In the genomic region with DNA sequence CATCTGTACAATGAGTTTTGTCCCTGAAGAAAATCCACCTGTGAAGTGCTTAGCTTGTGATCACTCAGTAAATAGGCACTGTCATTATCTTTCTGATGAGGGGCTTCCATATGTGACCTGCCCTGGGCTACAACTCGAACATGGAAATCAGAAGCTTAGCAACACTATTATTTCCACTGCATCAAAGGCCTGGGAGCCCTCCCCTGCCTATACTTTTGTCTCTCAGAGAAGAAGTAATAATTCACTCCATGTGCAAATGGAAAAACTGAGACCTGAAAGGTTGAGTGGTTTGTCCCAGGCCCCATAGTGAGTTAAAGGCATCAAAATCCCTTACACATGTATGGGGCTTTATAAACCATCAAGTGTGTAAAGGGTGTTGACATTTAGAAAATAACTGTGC, we compare ENCODE assay signal across 14 cellular contexts. TPM values are rescaled to one million over a fixed set of nuclear protein-coding genes. Genes with fewer than 3 reads are reported as not detected.
DNase-seq lines count a peak whose midpoint lies in the region; ATAC-seq and TF ChIP-seq lines count a peak whose summit lies in the region.
"Had no signal": no experiment of that assay in that cellular context is flagged by ENCODE, and none has a peak within 500 bp of the region (broad histone marks: within the 10 kb centered on the region; RNA-seq: fewer than 3 reads in every experiment).

No MANE protein-coding gene starts in this region.

- H3K4me1 ChIP-seq in HEK293 (ENCODE audit: control insufficient read depth, insufficient read depth, low read length) (peaks cover 6% of the 10 kb centered on the region; the same call in 1 of the 2 replicates), Peyer's patch (peaks cover 0 to 64% (median 0%) of the 10 kb centered on the region in 4 donors), right lobe of liver (peaks cover 0 to 31% (median 12%) of the 10 kb centered on the region in 4 donors)

- WGBS in right lobe of liver (ENCODE audit: insufficient coverage, low coverage, low lambda C conversion rate, missing lambda C conversion rate): 67% methylated on average over 1 of the region's 1 CpG

- H3K4me1 Mint-ChIP-seq in stimulated activated effector memory CD8-positive, alpha-beta T cell treated with anti-CD3 and anti-CD28 coated beads, Interleukin-12 subunit alpha, Interleukin-12 subunit beta, amount 100 ng/mL, for 72 hours: peaks cover 43% of the 10 kb centered on the region
- H3K4me1 Mint-ChIP-seq: B cell had no signal

- TF ChIP-seq CTCF in HEK293 (tag by site-specific recombination; IDR thresholded peaks at IDR 0.05) (no peak), Peyer's patch (IDR thresholded peaks at IDR 0.05) (no peak), right lobe of liver (IDR thresholded peaks at IDR 0.05) (no peak)

- no peak for TF ChIP-seq POLR2A in Peyer's patch (IDR thresholded peaks at IDR 0.05)
- no peak for TF ChIP-seq POLR2A in right lobe of liver (IDR thresholded peaks at IDR 0.05)

- peak overlapping the region; percentile 48 for H3K27ac Mint-ChIP-seq in stimulated activated effector memory CD8-positive, alpha-beta T cell treated with anti-CD3 and anti-CD28 coated beads, Interleukin-12 subunit alpha, Interleukin-12 subunit beta, amount 100 ng/mL, for 72 hours
- H3K27ac Mint-ChIP-seq: B cell; naive thymus-derived CD8-positive, alpha-beta T cell had no signal

- POLR2A ChIA-PET in HEK293 (lab: Yijun Ruan, JAX): no interaction called here

- ATAC-seq in right lobe of liver (no peak), HG03280 (IDR thresholded peaks at IDR 0.05; ENCODE audit: unreplicated experiment) (no peak), GM21526 (IDR thresholded peaks at IDR 0.05; ENCODE audit: low FRiP score, unreplicated experiment) (no peak)
- ATAC-seq in stimulated activated effector memory CD8-positive, alpha-beta T cell treated with anti-CD3 and anti-CD28 coated beads, Interleukin-12 subunit alpha, Interleukin-12 subunit beta, amount 100 ng/mL, for 72 hours: no peak
- ATAC-seq: naive thymus-derived CD8-positive, alpha-beta T cell had no signal

- H3K9me3 ChIP-seq in HEK293 (ENCODE audit: control insufficient read depth, insufficient read depth, low read depth, low read length): no peaks in the 10 kb centered on the region
- no peaks in the 10 kb centered on the region for H3K9me3 ChIP-seq in Peyer's patch
- H3K9me3 ChIP-seq in right lobe of liver: no peaks in the 10 kb centered on the region

- H3K27me3 ChIP-seq in Peyer's patch (no peaks in the 10 kb centered on the region), right lobe of liver (no peaks in the 10 kb centered on the region)

- intact Hi-C loops in right lobe of liver (cut with DNase I): no loop called here

- peaks cover 4% of the 10 kb centered on the region for H3K36me3 Mint-ChIP-seq in stimulated activated effector memory CD8-positive, alpha-beta T cell treated with anti-CD3 and anti-CD28 coated beads, Interleukin-12 subunit alpha, Interleukin-12 subunit beta, amount 100 ng/mL, for 72 hours
- H3K36me3 Mint-ChIP-seq: naive thymus-derived CD8-positive, alpha-beta T cell had no signal

- CTCF ChIA-PET in HEK293 (lab: Yijun Ruan, JAX): interaction anchor here (0.6 kb wide), 2 partner anchors 286 to 1071 kb away, joined by 3 to 4 read pairs; no protein-coding TSS in a partner anchor

- peak overlapping the region; percentile 53 for H3K4me3 Mint-ChIP-seq in stimulated activated effector memory CD8-positive, alpha-beta T cell treated with anti-CD3 and anti-CD28 coated beads, Interleukin-12 subunit alpha, Interleukin-12 subunit beta, amount 100 ng/mL, for 72 hours
- H3K4me3 Mint-ChIP-seq: B cell; naive thymus-derived CD8-positive, alpha-beta T cell had no signal

- H3K36me3 ChIP-seq in HEK293 (ENCODE audit: control insufficient read depth in 2 of 2, insufficient read depth in 1 of 2, low read length in 2 of 2) (no peaks in the 10 kb centered on the region), Peyer's patch (no peaks in the 10 kb centered on the region), right lobe of liver (no peaks in the 10 kb centered on the region)

- DNase-seq in Peyer's patch: no peak
- DNase-seq in right lobe of liver: no peak
- DNase-seq in stimulated activated effector memory CD8-positive, alpha-beta T cell treated with anti-CD3 and anti-CD28 coated beads, Interleukin-12 subunit alpha, Interleukin-12 subunit beta, amount 100 ng/mL, for 72 hours (ENCODE audit: low spot score in 2 of 2): no peak
- no peak for DNase-seq in NCI-H187 treated with DMSO at 0.1 percent for 48 hours (lab: John Stamatoyannopoulos, UW)
- no peak for DNase-seq in iPS-NIHi11 (ENCODE audit: low spot score)
- DNase-seq: activated effector memory CD4-positive, alpha-beta T cell treated with Interleukin-2 at 50 U/mL for 16 hours; amniotic stem cell; naive thymus-derived CD8-positive, alpha-beta T cell; NCI-H345; SIG-M5 had no signal

- no peaks in the 10 kb centered on the region for H3K9me3 Mint-ChIP-seq in stimulated activated effector memory CD8-positive, alpha-beta T cell treated with anti-CD3 and anti-CD28 coated beads, Interleukin-12 subunit alpha, Interleukin-12 subunit beta, amount 100 ng/mL, for 72 hours
- H3K9me3 Mint-ChIP-seq: naive thymus-derived CD8-positive, alpha-beta T cell had no signal

- H3K4me3 ChIP-seq in HEK293 (ENCODE audit: low read depth, low read length) (no peak overlapping the region), Peyer's patch (peak overlapping the region in 1 of 4 donors; percentile 22), right lobe of liver (no peak overlapping the region)

- H3K27ac ChIP-seq in HEK293 (ENCODE audit: extremely low read depth, low read depth, low read length) (no peak overlapping the region), Peyer's patch (peak overlapping the region in 3 of 4 donors; percentile 66 to 93 (median 83)), right lobe of liver (peak overlapping the region in 2 of 3 donors; percentile 36 to 71)

TF ChIP-seq in HEK293, 187 proteins besides CTCF, POLR2A, EP300 and RAD21:
- TF ChIP-seq ZFHX2 (tag by site-specific recombination; conservative IDR thresholded peaks at IDR 0.05) (no peak), GLIS1 (tag by site-specific recombination; IDR thresholded peaks at IDR 0.05) (peak; percentile 69), ZNF350 (tag by site-specific recombination; IDR thresholded peaks at IDR 0.05) (no peak), ZNF24 (tag by site-specific recombination; IDR thresholded peaks at IDR 0.05) (no peak), ZNF639 (tag by site-specific recombination; IDR thresholded peaks at IDR 0.05) (no peak)

RNA-seq across cellular contexts. Expression of gene SOX13, which starts 20.8 kb away (rescaled TPM):
- total RNA-seq in Peyer's patch (10 to 100 TPM; 42.1 to 80.3 (median 59.0) TPM), right lobe of liver (10 to 100 TPM; 12.5 to 29.1 (median 17.1) TPM)

RNA-seq across cellular contexts. Expression of gene ETNK2, which starts 58.1 kb away (rescaled TPM):
- 1 to 10 TPM in 2 of 4 donors, under 1 TPM in 1, not detected in 1; 0.35 to 9.7 (median 5.7) TPM for total RNA-seq in Peyer's patch
- 100 to 1,000 TPM in 3 of 6 experiments, 10 to 100 TPM in 3; 30.9 to 231 (median 98.9) TPM for total RNA-seq in right lobe of liver
